25 cellular contexts compared by ENCODE assay signal in genomic region chr14:92386165-92386564, GRCh38.
"Had no signal": no experiment of that assay in that cellular context is flagged by ENCODE, and none has a peak within 500 bp of the region (broad histone marks: within the 10 kb centered on the region; RNA-seq: fewer than 3 reads in every experiment).

No MANE protein-coding gene starts in this region.

- H3K9me3 ChIP-seq: ascending aorta, body of pancreas, SJSA1 had no signal

- H3K27ac ChIP-seq: ascending aorta, body of pancreas, SJSA1 had no signal

- H3K9me3 Mint-ChIP-seq: activated B cell treated with CpG ODN at 0.5 μM for 24 hours; activated CD4-positive, alpha-beta memory T cell treated with anti-CD3 and anti-CD28 coated beads for 36 hours; activated CD4-positive, alpha-beta T cell treated with anti-CD3 and anti-CD28 coated beads, Interleukin-2, amount 10 ng/mL, durations not matched to agents 24 days and 14 days; activated naive CD4-positive, alpha-beta T cell treated with anti-CD3 and anti-CD28 coated beads, Interleukin-2, amount 10 ng/mL, durations not matched to agents 7 days and 5 days; activated T-cell treated with anti-CD3 and anti-CD28 coated beads, Interleukin-2, amount 50 U/mL, for 72 hours; activated T-helper 2 cell treated with anti-CD3 and anti-CD28 coated beads, Interferon-gamma antibody, Interleukin-2, Interleukin-4, amounts not matched to agents 10 μg/mL and 5 μg/mL and 100 μg/mL, durations not matched to agents 14 hours and 24 hours and 36 hours; central memory CD8-positive, alpha-beta T cell had no signal

- H3K36me3 Mint-ChIP-seq: activated CD4-positive, alpha-beta memory T cell treated with anti-CD3 and anti-CD28 coated beads for 36 hours; activated naive CD4-positive, alpha-beta T cell treated with anti-CD3 and anti-CD28 coated beads, Interleukin-2, amount 10 ng/mL, durations not matched to agents 7 days and 5 days had no signal

- H3K27me3 ChIP-seq: ascending aorta, body of pancreas, SJSA1 had no signal

- H3K27me3 Mint-ChIP-seq: activated CD4-positive, alpha-beta memory T cell treated with anti-CD3 and anti-CD28 coated beads for 36 hours; central memory CD8-positive, alpha-beta T cell had no signal

- H3K4me1 Mint-ChIP-seq: activated B cell treated with CpG ODN at 0.5 μM for 24 hours; activated CD4-positive, alpha-beta T cell treated with anti-CD3 and anti-CD28 coated beads, Interleukin-2, amount 10 ng/mL, durations not matched to agents 24 days and 14 days; activated naive CD4-positive, alpha-beta T cell treated with anti-CD3 and anti-CD28 coated beads, Interleukin-2, amount 10 ng/mL, durations not matched to agents 7 days and 5 days had no signal

- DNase-seq: activated B cell treated with CpG ODN at 0.5 μM for 24 hours; activated CD4-positive, alpha-beta memory T cell treated with anti-CD3 and anti-CD28 coated beads for 36 hours; activated CD4-positive, alpha-beta T cell treated with anti-CD3 and anti-CD28 coated beads for 1 hour; activated CD4-positive, alpha-beta T cell treated with anti-CD3 and anti-CD28 coated beads, Interleukin-2, amount 10 ng/mL, durations not matched to agents 24 days and 14 days; activated CD8-positive, alpha-beta memory T cell treated with anti-CD3 and anti-CD28 coated beads for 24 hours; activated gamma-delta T cell treated with Interleukin-2 at 50 U/mL for 16 hours; activated naive CD4-positive, alpha-beta T cell treated with anti-CD3 and anti-CD28 coated beads, Interleukin-2, amount 10 ng/mL, durations not matched to agents 7 days and 5 days; activated T-cell treated with anti-CD3 and anti-CD28 coated beads, Interleukin-2, amount 50 U/mL, for 72 hours; amniotic stem cell; KG1; NCI-H1092 treated with DMSO at 0.1 percent for 48 hours; NCI-H1436; NCI-H1694 treated with DMSO at 0.1 percent for 48 hours; NCI-H2029 treated with DMSO at 0.1 percent for 48 hours; NCI-H510A; NCI-H526 treated with DMSO at 0.1 percent for 48 hours; SHP77; T-helper 17 cell; T-helper 9 cell had no signal

- H3K4me3 ChIP-seq: ascending aorta, body of pancreas, SJSA1 had no signal

- H3K36me3 ChIP-seq: ascending aorta, SJSA1 had no signal

- H3K4me3 Mint-ChIP-seq: activated B cell treated with CpG ODN at 0.5 μM for 24 hours; activated CD4-positive, alpha-beta memory T cell treated with anti-CD3 and anti-CD28 coated beads for 36 hours; activated CD4-positive, alpha-beta T cell treated with anti-CD3 and anti-CD28 coated beads, Interleukin-2, amount 10 ng/mL, durations not matched to agents 24 days and 14 days; activated naive CD4-positive, alpha-beta T cell treated with anti-CD3 and anti-CD28 coated beads, Interleukin-2, amount 10 ng/mL, durations not matched to agents 7 days and 5 days; activated T-cell treated with anti-CD3 and anti-CD28 coated beads, Interleukin-2, amount 50 U/mL, for 72 hours; central memory CD8-positive, alpha-beta T cell; T-helper 17 cell had no signal

- H3K4me1 ChIP-seq: body of pancreas, SJSA1 had no signal

- ATAC-seq: activated T-cell treated with anti-CD3 and anti-CD28 coated beads, Interleukin-2, amount 50 U/mL, for 72 hours; body of pancreas; T-helper 17 cell had no signal

- H3K27ac Mint-ChIP-seq: activated B cell treated with CpG ODN at 0.5 μM for 24 hours; activated CD4-positive, alpha-beta memory T cell treated with anti-CD3 and anti-CD28 coated beads for 36 hours; activated CD4-positive, alpha-beta T cell treated with anti-CD3 and anti-CD28 coated beads, Interleukin-2, amount 10 ng/mL, durations not matched to agents 24 days and 14 days; activated naive CD4-positive, alpha-beta T cell treated with anti-CD3 and anti-CD28 coated beads, Interleukin-2, amount 10 ng/mL, durations not matched to agents 7 days and 5 days; activated T-cell treated with anti-CD3 and anti-CD28 coated beads, Interleukin-2, amount 50 U/mL, for 72 hours; activated T-helper 2 cell treated with anti-CD3 and anti-CD28 coated beads, Interferon-gamma antibody, Interleukin-2, Interleukin-4, amounts not matched to agents 10 μg/mL and 5 μg/mL and 100 μg/mL, durations not matched to agents 14 hours and 24 hours and 36 hours; T-helper 17 cell had no signal

- FAIRE-seq: RCC 7860 had no signal
